Comparison of ENCODE assay signal across 37 cellular contexts in the genomic region with DNA sequence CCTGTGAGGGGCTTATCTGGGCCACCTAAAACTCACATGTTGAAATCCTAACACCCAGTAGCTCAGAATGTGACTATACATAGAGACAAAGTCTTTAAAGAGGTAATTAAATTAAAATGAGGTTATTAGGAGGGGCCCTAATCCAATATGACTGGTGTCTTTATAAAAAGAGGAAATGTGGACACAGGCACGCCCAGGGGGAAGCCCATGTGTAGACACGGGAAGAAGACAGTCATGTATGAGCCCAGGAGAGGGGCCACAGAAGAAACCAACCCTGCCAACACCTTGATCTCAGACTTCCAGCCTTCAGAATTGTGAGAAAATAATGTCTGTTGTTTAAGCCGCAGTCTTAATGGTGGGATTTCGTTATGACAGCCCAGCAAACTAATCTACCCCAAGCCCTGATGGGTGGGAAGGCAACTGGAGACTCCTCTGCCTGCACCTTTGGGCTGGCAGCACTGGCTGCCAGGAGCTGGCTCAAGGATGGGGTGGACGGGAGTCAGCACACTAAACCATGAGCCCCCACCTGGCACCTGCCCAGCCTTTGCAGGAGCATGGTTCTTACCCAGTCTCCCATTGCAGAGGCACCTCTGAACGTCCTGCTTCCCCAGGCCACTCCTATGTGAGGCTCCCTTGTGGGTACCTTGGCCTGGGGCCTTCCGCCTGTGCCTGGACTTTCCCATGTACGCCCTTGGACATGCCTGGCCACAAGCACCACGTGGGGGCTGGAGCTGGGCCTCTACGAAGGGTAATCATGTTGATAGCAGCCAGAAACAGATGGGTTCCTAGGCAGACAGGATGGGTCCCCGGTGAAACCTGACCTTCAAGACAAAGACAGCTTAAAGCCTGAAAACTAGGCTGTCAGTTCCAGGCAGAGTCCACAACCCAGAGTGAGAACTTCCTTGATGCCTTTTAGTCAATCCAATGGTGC. TPM values are rescaled to one million over a fixed set of nuclear protein-coding genes. Genes with fewer than 3 reads are reported as not detected.
A peak's percentile ranks its signal among the peaks of the same experiment; 100 is the strongest.
DNase-seq lines count a peak whose midpoint lies in the region; ATAC-seq, FAIRE-seq and TF ChIP-seq lines count a peak whose summit lies in the region.
"Had no signal": no experiment of that assay in that cellular context is flagged by ENCODE, and none has a peak within 500 bp of the region (broad histone marks: within the 10 kb centered on the region; RNA-seq: fewer than 3 reads in every experiment).

No MANE protein-coding gene starts in this region.

- H3K27ac Mint-ChIP-seq in osteocyte (ENCODE audit: unreplicated experiment): no peak overlapping the region
- H3K27ac Mint-ChIP-seq: activated CD8-positive, alpha-beta T cell treated with anti-CD3 and anti-CD28 coated beads for 36 hours; activated naive CD8-positive, alpha-beta T cell treated with anti-CD3 and anti-CD28 coated beads for 36 hours; mesothelial cell of epicardium had no signal

- no peak overlapping the region for H2AFZ ChIP-seq in K562 (ENCODE audit: low read depth, low read length)

- no peaks in the 10 kb centered on the region for H3K9me3 ChIP-seq in K562 (replicated peaks; ENCODE audit: control insufficient read depth, insufficient read depth, low read depth, low read length)
- no peaks in the 10 kb centered on the region for H3K9me3 ChIP-seq in mucosa of descending colon
- H3K9me3 ChIP-seq: esophagus squamous epithelium, heart right ventricle had no signal

- H3K27me3 ChIP-seq in K562 (ENCODE audit: control insufficient read depth in 2 of 2, insufficient read depth in 2 of 2, low read length in 2 of 2): peaks cover 53 to 67% of the 10 kb centered on the region in 2 experiments

- H3K9ac ChIP-seq in K562 (ENCODE audit: insufficient read depth in 1 of 2, low read depth in 2 of 2, low read length in 2 of 2): no peak overlapping the region; a peak in 1 of 4 replicates

- in situ Hi-C loops in K562 (cut with MboI): no loop called here

- no peaks in the 10 kb centered on the region for H3K36me3 Mint-ChIP-seq in osteocyte (ENCODE audit: unreplicated experiment)
- H3K36me3 Mint-ChIP-seq: activated naive CD8-positive, alpha-beta T cell treated with anti-CD3 and anti-CD28 coated beads for 36 hours; mesothelial cell of epicardium; naive thymus-derived CD8-positive, alpha-beta T cell; stimulated activated effector memory CD8-positive, alpha-beta T cell treated with anti-CD3 and anti-CD28 coated beads, Interleukin-12 subunit alpha, Interleukin-12 subunit beta, amount 100 ng/mL, for 72 hours had no signal

- 6% methylated on average over 11 of the region's 11 CpGs for WGBS in K562 (ENCODE audit: insufficient coverage, low coverage, missing lambda C conversion rate)

- BruUV-seq in K562 (replicated peaks; lab: Mats Ljungman, UMichigan): no TSS peak

- TF ChIP-seq CTCF in K562 (IDR thresholded peaks at IDR 0.05 in 2 of 3, conservative IDR thresholded peaks at IDR 0.05 in 1 of 3; ENCODE audit: insufficient read depth in 2 of 3, low read depth in 1 of 3, low read length in 3 of 3) (no peak), osteocyte (IDR thresholded peaks at IDR 0.05) (no peak), mucosa of descending colon (IDR thresholded peaks at IDR 0.05) (no peak)

- TF ChIP-seq EP300 in K562 (IDR thresholded peaks at IDR 0.05; ENCODE audit: low read length): no peak

- H3K9me3 Mint-ChIP-seq in osteocyte (ENCODE audit: unreplicated experiment): no peaks in the 10 kb centered on the region
- H3K9me3 Mint-ChIP-seq: activated CD8-positive, alpha-beta T cell treated with anti-CD3 and anti-CD28 coated beads for 36 hours; activated naive CD8-positive, alpha-beta T cell treated with anti-CD3 and anti-CD28 coated beads for 36 hours; mesothelial cell of epicardium; naive thymus-derived CD8-positive, alpha-beta T cell; stimulated activated effector memory CD8-positive, alpha-beta T cell treated with anti-CD3 and anti-CD28 coated beads, Interleukin-12 subunit alpha, Interleukin-12 subunit beta, amount 100 ng/mL, for 72 hours had no signal

- ATAC-seq in K562: no peak
- ATAC-seq in mucosa of descending colon: no peak
- ATAC-seq: activated CD8-positive, alpha-beta T cell treated with anti-CD3 and anti-CD28 coated beads for 36 hours; foreskin keratinocyte; heart right ventricle; naive thymus-derived CD8-positive, alpha-beta T cell; stimulated activated effector memory CD8-positive, alpha-beta T cell treated with anti-CD3 and anti-CD28 coated beads, Interleukin-12 subunit alpha, Interleukin-12 subunit beta, amount 100 ng/mL, for 72 hours had no signal

- no peak overlapping the region for H3K4me3 Mint-ChIP-seq in osteocyte (ENCODE audit: unreplicated experiment)
- H3K4me3 Mint-ChIP-seq: activated CD8-positive, alpha-beta T cell treated with anti-CD3 and anti-CD28 coated beads for 36 hours; activated naive CD8-positive, alpha-beta T cell treated with anti-CD3 and anti-CD28 coated beads for 36 hours; mesothelial cell of epicardium; naive thymus-derived CD8-positive, alpha-beta T cell; stimulated activated effector memory CD8-positive, alpha-beta T cell treated with anti-CD3 and anti-CD28 coated beads, Interleukin-12 subunit alpha, Interleukin-12 subunit beta, amount 100 ng/mL, for 72 hours had no signal

- no peaks in the 10 kb centered on the region for H3K36me3 ChIP-seq in K562 (ENCODE audit: control insufficient read depth, insufficient read depth, low read length)
- no peaks in the 10 kb centered on the region for H3K36me3 ChIP-seq in mucosa of descending colon (ENCODE audit: low read depth)
- H3K36me3 ChIP-seq: esophagus squamous epithelium, heart right ventricle had no signal

- H3K9me1 ChIP-seq in K562 (ENCODE audit: control insufficient read depth, insufficient read depth, low read length): no peaks in the 10 kb centered on the region

- intact Hi-C loops in K562 (cut with micrococcal nuclease): no loop called here
- intact Hi-C loops in mucosa of descending colon (cut with DNase I, micrococcal nuclease): no loop called here

- no peak overlapping the region for H3K27ac ChIP-seq in K562 (ENCODE audit: extremely low read depth, low read depth, low read length)
- H3K27ac ChIP-seq: esophagus squamous epithelium, foreskin keratinocyte, heart right ventricle, SK-N-MC had no signal

- POLR2A ChIA-PET in K562 (lab: Yijun Ruan, JAX): interaction anchor here (0.6 to 1.2 kb wide), 3 partner anchors 21 to 148 kb away, joined by 3 to 5 read pairs (median 4); no protein-coding TSS in a partner anchor

- H3K79me2 ChIP-seq in K562 (ENCODE audit: control insufficient read depth, insufficient read depth, low read length): no peaks in the 10 kb centered on the region

- H3K27me3 Mint-ChIP-seq in osteocyte (ENCODE audit: unreplicated experiment): peaks cover 29% of the 10 kb centered on the region
- H3K27me3 Mint-ChIP-seq: activated CD8-positive, alpha-beta T cell treated with anti-CD3 and anti-CD28 coated beads for 36 hours; activated naive CD8-positive, alpha-beta T cell treated with anti-CD3 and anti-CD28 coated beads for 36 hours had no signal

- TF ChIP-seq POLR2A in GM12892 (IDR thresholded peaks at IDR 0.05; ENCODE audit: low read depth, low read length) (no peak), K562 (conservative IDR thresholded peaks at IDR 0.05) (no peak)

- no peaks in the 10 kb centered on the region for H3K4me1 Mint-ChIP-seq in osteocyte (ENCODE audit: unreplicated experiment)
- H3K4me1 Mint-ChIP-seq: activated naive CD8-positive, alpha-beta T cell treated with anti-CD3 and anti-CD28 coated beads for 36 hours had no signal

- H3K4me1 ChIP-seq in K562 (replicated peaks in 1 of 2; ENCODE audit: control insufficient read depth in 2 of 2, insufficient read depth in 2 of 2, low read length in 2 of 2) (no peaks in the 10 kb centered on the region; a peak in 1 of 5 replicates), mucosa of descending colon (ENCODE audit: low read depth) (no peaks in the 10 kb centered on the region)
- H3K4me1 ChIP-seq: esophagus squamous epithelium, foreskin keratinocyte, heart right ventricle had no signal

- no peaks in the 10 kb centered on the region for H4K20me1 ChIP-seq in K562 (replicated peaks; ENCODE audit: control insufficient read depth, insufficient read depth, low read length)

- no peak overlapping the region for H3K4me2 ChIP-seq in K562 (ENCODE audit: insufficient read depth, low read length)

- peak; percentile 9 for FAIRE-seq in GM12892 (lab: Jason Lieb, UNC)
- FAIRE-seq in K562 (lab: Jason Lieb, UNC): no peak
- FAIRE-seq: TTC549 had no signal

- no peak overlapping the region for H3K4me3 ChIP-seq in K562
- H3K4me3 ChIP-seq in mucosa of descending colon: no peak overlapping the region
- H3K4me3 ChIP-seq: esophagus squamous epithelium, heart right ventricle, SK-N-MC had no signal

- CTCF ChIA-PET in K562 (lab: Yijun Ruan, JAX; ENCODE audit: low intra/inter-chr PET ratio): no interaction called here

- no peak for DNase-seq in GM12892 (ENCODE audit: insufficient read length)
- peak; percentile 12 for DNase-seq in NOMO-1 treated with DMSO at 0.1 percent for 48 hours (lab: John Stamatoyannopoulos, UW; ENCODE audit: unreplicated experiment)
- DNase-seq in K562 (ENCODE audit: extremely low read depth in 1 of 4, low spot score in 3 of 4): no peak
- peak; percentile 80 for DNase-seq in osteocyte (ENCODE audit: extremely low spot score, unreplicated experiment)
- no peak for DNase-seq in mucosa of descending colon
- no peak for DNase-seq in OCI-M1 (lab: John Stamatoyannopoulos, UW)
- no peak for DNase-seq in DMS153 (lab: John Stamatoyannopoulos, UW)
- DNase-seq: activated CD8-positive, alpha-beta T cell treated with anti-CD3 and anti-CD28 coated beads for 36 hours; activated gamma-delta T cell; activated naive CD8-positive, alpha-beta T cell treated with anti-CD3 and anti-CD28 coated beads for 36 hours; anterior cingulate cortex; esophagus squamous epithelium; foreskin keratinocyte; HCEC 1CT; heart right ventricle; MM.1S; naive thymus-derived CD8-positive, alpha-beta T cell; NCI-H1436; NCI-H345; NCI-H69; stimulated activated CD4-positive, alpha-beta T cell treated with anti-CD3 and anti-CD28 coated beads, Interleukin-15, amount 100 ng/mL, for 24 hours; stimulated activated CD4-positive, alpha-beta T cell treated with anti-CD3 and anti-CD28 coated beads, Interleukin-4, amount 100 ng/mL, for 4 hours; trophoblast cell had no signal

- no peak for TF ChIP-seq RAD21 in K562 (CRISPR knock-in tag; conservative IDR thresholded peaks at IDR 0.05 in 1 of 2, IDR thresholded peaks at IDR 0.05 in 1 of 2)

RNA-seq across cellular contexts. Expression of a gene that starts 57.1 kb away (rescaled TPM):
- polyA plus RNA-seq in GM12892 (2012; ENCODE audit: missing spikeins): not detected
- not detected in 2 replicates for total RNA-seq in K562 (2011; cell fraction: chromatin; rRNA removed; ENCODE audit: low replicate concordance)
- total RNA-seq in K562 (2011; cell fraction: nucleolus; rRNA removed): not detected in 2 replicates
- total RNA-seq in K562 (2011; cell fraction: nucleoplasm; rRNA removed): not detected in 2 replicates
- total RNA-seq in K562 (2014; rRNA removed): 0.20 and 0.27 TPM in 2 replicates
- total RNA-seq in K562 (2014; rRNA removed; fragmentation: Illumina TruSeq; extraction: Trizol): 0.13 TPM in 1 of 2 replicates, not detected in the other
- total RNA-seq in K562 (2015; rRNA removed; fragmentation: Illumina TruSeq; extraction: Trizol): 0.11 TPM in 1 of 2 replicates, not detected in the other
- 0.11 and 0.35 TPM in 2 replicates for total RNA-seq in K562 (2021)
- polyA plus RNA-seq in K562 (2011; rRNA removed): not detected in 2 replicates
- 0.07 TPM in 1 of 2 replicates, not detected in the other for polyA plus RNA-seq in K562 (2011; cell fraction: cytosol; rRNA removed)
- polyA plus RNA-seq in K562 (2011; cell fraction: nucleus; rRNA removed): not detected in 2 replicates
- polyA plus RNA-seq in K562 (2012): 0.10 and 0.28 TPM in 2 replicates
- polyA plus RNA-seq in K562 (2014; fragmentation: Illumina TruSeq; extraction: Trizol): 0.12 and 0.16 TPM in 2 replicates
- under 1 TPM; 0.06 TPM for polyA plus RNA-seq in K562 (2014; fragmentation: Nextera tagmentation; extraction: Ambion mirVana)
- 0.09 and 0.27 TPM in 2 replicates for polyA plus RNA-seq in K562 (2014; rRNA removed)
- not detected in 2 replicates for polyA minus RNA-seq in K562 (2011; rRNA and poly(A)+ RNA removed)
- not detected in 2 replicates for polyA minus RNA-seq in K562 (2011; cell fraction: cytosol; rRNA and poly(A)+ RNA removed)
- not detected in 2 replicates for polyA minus RNA-seq in K562 (2011; cell fraction: nucleus; rRNA and poly(A)+ RNA removed)
- total RNA-seq in osteocyte: not detected in 2 replicates
- not detected for total RNA-seq in mucosa of descending colon
- total RNA-seq: activated CD8-positive, alpha-beta T cell treated with anti-CD3 and anti-CD28 coated beads for 36 hours; activated naive CD8-positive, alpha-beta T cell treated with anti-CD3 and anti-CD28 coated beads for 36 hours; dermis microvascular lymphatic vessel endothelial cell; esophagus squamous epithelium; foreskin keratinocyte; heart right ventricle; kidney epithelial cell; lower leg skin; mesothelial cell of epicardium; naive thymus-derived CD8-positive, alpha-beta T cell; OCI-LY7; omental fat pad; pulmonary artery endothelial cell; subcutaneous adipose tissue; T-helper 1 cell treated with Interleukin-12 subunit alpha and Interleukin-12 subunit beta and Interleukin-4 antibody, amounts not matched to agents 30 ng/mL and 1 ng/mL, for 36 hours had no signal
- polyA plus RNA-seq: AG04450; BJ; foreskin keratinocyte; heart right ventricle; naive thymus-derived CD8-positive, alpha-beta T cell had no signal

Comparison
In these comparisons a context has a peak if more than half of its experiments do, and no peak if none do; other contexts are left out.
1. DNase-seq: peak in NOMO-1 treated with DMSO at 0.1 percent for 48 hours (single experiment) and osteocyte (single experiment); none in GM12892 (single experiment), K562 (0 of 4), mucosa of descending colon (0 of 3), OCI-M1 (single experiment) and DMS153 (single experiment).